ENCODE assay signal across 8 cellular contexts in genomic region chr3:23740517-23741402, GRCh38.
DNase-seq lines count a peak whose midpoint lies in the region; ATAC-seq lines count a peak whose summit lies in the region.

No MANE protein-coding gene starts in this region.

- no peaks in the 10 kb centered on the region for H3K9me3 Mint-ChIP-seq in activated T-helper 17 cell treated with anti-CD3 and anti-CD28 coated beads, Interleukin-2, amount 50 U/mL, for 72 hours
- H3K9me3 Mint-ChIP-seq in natural killer cell treated with Interleukin-12 subunit alpha and Interleukin-12 subunit beta and Interleukin-15 and Interleukin-18, amount 100 ng/mL, for 72 hours: no peaks in the 10 kb centered on the region

- ATAC-seq in GM18511 (IDR thresholded peaks at IDR 0.05; ENCODE audit: unreplicated experiment) (peak; percentile 95), GM21737 (IDR thresholded peaks at IDR 0.05; ENCODE audit: unreplicated experiment) (peak; percentile 74)
- peak; percentile 90 for ATAC-seq in activated T-helper 17 cell treated with anti-CD3 and anti-CD28 coated beads, Interleukin-2, amount 50 U/mL, for 72 hours (replicated peaks)
- ATAC-seq in natural killer cell treated with Interleukin-12 subunit alpha and Interleukin-12 subunit beta and Interleukin-15 and Interleukin-18, amount 100 ng/mL, for 72 hours: peak; percentile 89 to 92

- H3K9me3 ChIP-seq in effector memory CD4-positive, alpha-beta T cell (ENCODE audit: control insufficient read depth, low read length): no peaks in the 10 kb centered on the region
- no peaks in the 10 kb centered on the region for H3K9me3 ChIP-seq in MG63

- no peaks in the 10 kb centered on the region for H3K27me3 ChIP-seq in effector memory CD4-positive, alpha-beta T cell (replicated peaks; ENCODE audit: control insufficient read depth, insufficient read depth, low read length, poor library complexity, severe bottlenecking)
- H3K27me3 ChIP-seq in MG63: no peaks in the 10 kb centered on the region

- no peak overlapping the region for H3K4me3 Mint-ChIP-seq in activated T-helper 17 cell treated with anti-CD3 and anti-CD28 coated beads, Interleukin-2, amount 50 U/mL, for 72 hours
- H3K4me3 Mint-ChIP-seq in natural killer cell treated with Interleukin-12 subunit alpha and Interleukin-12 subunit beta and Interleukin-15 and Interleukin-18, amount 100 ng/mL, for 72 hours: no peak overlapping the region

- no peaks in the 10 kb centered on the region for H3K4me1 ChIP-seq in effector memory CD4-positive, alpha-beta T cell (ENCODE audit: control insufficient read depth, insufficient read depth, low read length, poor library complexity, severe bottlenecking)

- no peak overlapping the region for H3K4me3 ChIP-seq in effector memory CD4-positive, alpha-beta T cell (ENCODE audit: insufficient read depth, low read depth, low read length, poor library complexity, severe bottlenecking)
- no peak overlapping the region for H3K4me3 ChIP-seq in MG63

- H3K36me3 Mint-ChIP-seq in activated T-helper 17 cell treated with anti-CD3 and anti-CD28 coated beads, Interleukin-2, amount 50 U/mL, for 72 hours (ENCODE audit: low read depth): no peaks in the 10 kb centered on the region
- no peaks in the 10 kb centered on the region for H3K36me3 Mint-ChIP-seq in natural killer cell treated with Interleukin-12 subunit alpha and Interleukin-12 subunit beta and Interleukin-15 and Interleukin-18, amount 100 ng/mL, for 72 hours

- DNase-seq in KBM-7 (peak; percentile 42), NCI-H1105 treated with DMSO at 0.1 percent for 48 hours (lab: John Stamatoyannopoulos, UW) (no peak), MG63 (no peak)
- DNase-seq in natural killer cell treated with Interleukin-12 subunit alpha and Interleukin-12 subunit beta and Interleukin-15 and Interleukin-18, amount 100 ng/mL, for 72 hours (ENCODE audit: low spot score): no peak
- no peak for DNase-seq in effector memory CD4-positive, alpha-beta T cell

- H3K27ac Mint-ChIP-seq in activated T-helper 17 cell treated with anti-CD3 and anti-CD28 coated beads, Interleukin-2, amount 50 U/mL, for 72 hours: peak overlapping the region; percentile 71
- peak overlapping the region; percentile 7 to 53 for H3K27ac Mint-ChIP-seq in natural killer cell treated with Interleukin-12 subunit alpha and Interleukin-12 subunit beta and Interleukin-15 and Interleukin-18, amount 100 ng/mL, for 72 hours

- H3K27me3 Mint-ChIP-seq in activated T-helper 17 cell treated with anti-CD3 and anti-CD28 coated beads, Interleukin-2, amount 50 U/mL, for 72 hours: peaks cover 14% of the 10 kb centered on the region
- peaks cover 0 to 7% of the 10 kb centered on the region in 2 donors for H3K27me3 Mint-ChIP-seq in natural killer cell treated with Interleukin-12 subunit alpha and Interleukin-12 subunit beta and Interleukin-15 and Interleukin-18, amount 100 ng/mL, for 72 hours

- in situ Hi-C loops in KBM-7 (cut with MboI; ENCODE audit: low pct_unique_long_range_greater_than_20kb, low sequenced_read_pairs): no loop called here

- no peaks in the 10 kb centered on the region for H3K36me3 ChIP-seq in effector memory CD4-positive, alpha-beta T cell (ENCODE audit: control insufficient read depth, insufficient read depth, low read length)
- H3K36me3 ChIP-seq in MG63: no peaks in the 10 kb centered on the region

- no peak overlapping the region for H3K27ac ChIP-seq in effector memory CD4-positive, alpha-beta T cell (ENCODE audit: insufficient read depth, low read length, poor library complexity, severe bottlenecking)

- peaks cover 5% of the 10 kb centered on the region for H3K4me1 Mint-ChIP-seq in activated T-helper 17 cell treated with anti-CD3 and anti-CD28 coated beads, Interleukin-2, amount 50 U/mL, for 72 hours
- H3K4me1 Mint-ChIP-seq in natural killer cell treated with Interleukin-12 subunit alpha and Interleukin-12 subunit beta and Interleukin-15 and Interleukin-18, amount 100 ng/mL, for 72 hours (ENCODE audit: low read depth in 2 of 2): peaks cover 9 to 11% of the 10 kb centered on the region in 2 donors
